18 cellular contexts compared by ENCODE assay signal in genomic region chr1:239575113-239575512, GRCh38.
"Had no signal": no experiment of that assay in that cellular context is flagged by ENCODE, and none has a peak within 500 bp of the region (broad histone marks: within the 10 kb centered on the region; RNA-seq: fewer than 3 reads in every experiment).

No MANE protein-coding gene starts in this region.

- H3K4me1 Mint-ChIP-seq: endodermal cell; naive B cell; stimulated activated memory B cell treated with anti-CD40 and anti-IgM and Interleukin-4, amounts not matched to agents 10 μg/mL and 1 μg/mL and 100 μg/mL, for 72 hours had no signal

- ATAC-seq: foreskin keratinocyte; left colon; left ventricle myocardium superior; psoas muscle; right lobe of liver; stimulated activated memory B cell treated with anti-CD40 and anti-IgM and Interleukin-4, amounts not matched to agents 10 μg/mL and 1 μg/mL and 100 μg/mL, for 72 hours had no signal

- H3K4me1 ChIP-seq: colonic mucosa, foreskin keratinocyte, psoas muscle, right lobe of liver had no signal

- H3K9me3 Mint-ChIP-seq: endodermal cell had no signal

- H3K27ac Mint-ChIP-seq: endodermal cell; naive B cell; stimulated activated memory B cell treated with anti-CD40 and anti-IgM and Interleukin-4, amounts not matched to agents 10 μg/mL and 1 μg/mL and 100 μg/mL, for 72 hours had no signal

- H3K27ac ChIP-seq: colonic mucosa, foreskin keratinocyte, neutrophil, psoas muscle, right lobe of liver had no signal

- H3K36me3 Mint-ChIP-seq: stimulated activated memory B cell treated with anti-CD40 and anti-IgM and Interleukin-4, amounts not matched to agents 10 μg/mL and 1 μg/mL and 100 μg/mL, for 72 hours had no signal

- H3K27me3 ChIP-seq: colonic mucosa, foreskin keratinocyte, neutrophil, right lobe of liver had no signal

- H3K27me3 Mint-ChIP-seq: stimulated activated memory B cell treated with anti-CD40 and anti-IgM and Interleukin-4, amounts not matched to agents 10 μg/mL and 1 μg/mL and 100 μg/mL, for 72 hours had no signal

- DNase-seq: colonic mucosa; dermis blood vessel endothelial cell; endodermal cell; erythroblast; foreskin keratinocyte; left colon; left ventricle myocardium superior; mesenchymal stem cell; naive B cell; psoas muscle; retina; right lobe of liver; stimulated activated CD4-positive, alpha-beta T cell treated with anti-CD3 and anti-CD28 coated beads, Interleukin-4, amount 100 ng/mL, for 1 hour; stimulated activated CD8-positive, alpha-beta memory T cell treated with anti-CD3 and anti-CD28 coated beads, Interleukin-4, amount 100 ng/mL, for 48 hours; trophoblast cell had no signal

- H3K36me3 ChIP-seq: colonic mucosa, neutrophil, right lobe of liver had no signal

- H3K4me3 ChIP-seq: colonic mucosa, lung, psoas muscle, right lobe of liver had no signal

- H3K4me3 Mint-ChIP-seq: endodermal cell; naive B cell; stimulated activated memory B cell treated with anti-CD40 and anti-IgM and Interleukin-4, amounts not matched to agents 10 μg/mL and 1 μg/mL and 100 μg/mL, for 72 hours had no signal
